ENCODE assay signal across 8 cellular contexts in genomic region chr9:34620061-34620994, GRCh38. TPM values are rescaled to one million over a fixed set of nuclear protein-coding genes. Genes with fewer than 3 reads are reported as not detected.
DNase-seq lines count a peak whose midpoint lies in the region; ATAC-seq and TF ChIP-seq lines count a peak whose summit lies in the region.

Gene DCTN3 (minus strand): TSS chr9:34620495. CDS start chr9:34620464, 31 bp downstream.

- no peaks in the 10 kb centered on the region for H3K9me3 ChIP-seq in IMR-90 (ENCODE audit: control insufficient read depth, insufficient read depth, low read length)
- H3K9me3 ChIP-seq in PC-3 (ENCODE audit: low read length) = no peaks in the 10 kb centered on the region
- no peaks in the 10 kb centered on the region for H3K9me3 ChIP-seq in esophagus (ENCODE audit: control insufficient read depth in 2 of 2, insufficient read depth in 1 of 2, low read depth in 1 of 2, low read length in 1 of 2)
- no peaks in the 10 kb centered on the region for H3K9me3 ChIP-seq in muscle layer of colon (ENCODE audit: low read length)

- peak within 1 kb of the TSS; percentile 10 for H3K23ac ChIP-seq in IMR-90 (ENCODE audit: low read depth, low read length)

- H3K79me2 ChIP-seq in PC-3 (ENCODE audit: low read length) = peaks cover 6% of the 10 kb centered on the region

- no peak within 1 kb of the TSS for H2BK20ac ChIP-seq in IMR-90 (ENCODE audit: low read depth, low read length)

- no peak within 1 kb of the TSS for H3K18ac ChIP-seq in IMR-90 (ENCODE audit: low read depth, low read length)

- peak within 1 kb of the TSS; percentile 88 for H2AK9ac ChIP-seq in IMR-90 (replicated peaks; ENCODE audit: low read depth, low read length, poor library complexity)

- peak within 1 kb of the TSS; percentile 84 for H3K14ac ChIP-seq in IMR-90 (replicated peaks; ENCODE audit: low read depth, low read length)

- peaks cover 8 to 14% of the 10 kb centered on the region in 2 experiments for H3K79me1 ChIP-seq in IMR-90 (ENCODE audit: low read depth in 1 of 2, low read length in 2 of 2)

- H4K8ac ChIP-seq in IMR-90 (ENCODE audit: low read depth in 2 of 2, low read length in 2 of 2) = peak within 1 kb of the TSS; percentile 80 to 96

- H3K9me1 ChIP-seq in IMR-90 (ENCODE audit: insufficient read depth, low read length) = peaks cover 12% of the 10 kb centered on the region

- H3K27me3 ChIP-seq in IMR-90 (ENCODE audit: control insufficient read depth, insufficient read depth, low read length) (peaks cover 27% of the 10 kb centered on the region), PC-3 (ENCODE audit: low read length) (no peaks in the 10 kb centered on the region), esophagus (ENCODE audit: control insufficient read depth in 1 of 2, insufficient read depth in 2 of 2, low read length in 2 of 2) (peaks cover 0 to 4% of the 10 kb centered on the region in 2 donors), muscle layer of colon (ENCODE audit: control insufficient read depth in 1 of 2, insufficient read depth in 2 of 2, low read length in 2 of 2) (peaks cover 25 to 42% of the 10 kb centered on the region in 2 donors)

- no TSS peak for BruUV-seq in IMR-90 (replicated peaks; lab: Mats Ljungman, UMichigan)
- BruUV-seq in PC-3 (replicated peaks; lab: Mats Ljungman, UMichigan) = TSS peak; percentile 71

- H3K9me2 ChIP-seq in PC-3 (replicated peaks; ENCODE audit: low read length) = no peaks in the 10 kb centered on the region

- H3K4ac ChIP-seq in IMR-90 (ENCODE audit: low read depth, low read length) = peak within 1 kb of the TSS; percentile 61

- H2BK15ac ChIP-seq in IMR-90 (ENCODE audit: low read depth, low read length) = no peak within 1 kb of the TSS

- peak within 1 kb of the TSS; percentile 94 for H2AFZ ChIP-seq in IMR-90 (replicated peaks; ENCODE audit: low read length, poor library complexity)
- H2AFZ ChIP-seq in PC-3 (ENCODE audit: low read length) = peak within 1 kb of the TSS; percentile 83

- H3K4me2 ChIP-seq in IMR-90 (ENCODE audit: low read depth, low read length) (peak within 1 kb of the TSS; percentile 99), PC-3 (ENCODE audit: low read length) (peak within 1 kb of the TSS; percentile 99)

- peak within 1 kb of the TSS; percentile 12; the same call in 1 of the 2 replicates for H3K56ac ChIP-seq in IMR-90 (ENCODE audit: extremely low read depth, insufficient read depth, low read length)

- no peak for TF ChIP-seq RAD21 in IMR-90 (IDR thresholded peaks at IDR 0.05; ENCODE audit: low read length)

- peak within 1 kb of the TSS; percentile 64; the same call in 1 of the 2 replicates for H4K91ac ChIP-seq in IMR-90 (ENCODE audit: insufficient read depth, low read depth, low read length)

- H4K5ac ChIP-seq in IMR-90 (ENCODE audit: low read depth, low read length) = peak within 1 kb of the TSS; percentile 99

- peaks cover 17% of the 10 kb centered on the region for H3K36me3 ChIP-seq in IMR-90 (ENCODE audit: control insufficient read depth, insufficient read depth, low read length)
- no peaks in the 10 kb centered on the region for H3K36me3 ChIP-seq in PC-3 (ENCODE audit: low read depth, low read length)
- H3K36me3 ChIP-seq in esophagus (ENCODE audit: control insufficient read depth in 2 of 2, insufficient read depth in 2 of 2, low read length in 1 of 2) = peaks cover 10 to 23% of the 10 kb centered on the region in 2 donors
- H3K36me3 ChIP-seq in muscle layer of colon (ENCODE audit: insufficient read depth, low read length) = peaks cover 32% of the 10 kb centered on the region

- H4K20me1 ChIP-seq in IMR-90 (ENCODE audit: insufficient read depth, low read length) (no peaks in the 10 kb centered on the region), PC-3 (ENCODE audit: low read length) (no peaks in the 10 kb centered on the region)

- TF ChIP-seq CTCF in IMR-90 (conservative IDR thresholded peaks at IDR 0.05; ENCODE audit: low read depth, low read length) = no peak
- TF ChIP-seq CTCF in PC-3 (conservative IDR thresholded peaks at IDR 0.05; ENCODE audit: low read depth, low read length) = no peak

- POLR2A ChIA-PET in IMR-90 (lab: Charles Lee; ENCODE audit: unreplicated experiment) (no interaction called here), PC-3 (lab: Charles Lee; ENCODE audit: unreplicated experiment) (interaction anchor here (0.6 kb wide), 1 partner anchor 51 kb away, joined by 3 read pairs; no protein-coding TSS in a partner anchor)

- in situ Hi-C loops in IMR-90 (cut with MboI; ENCODE audit: low sequenced_read_pairs) = no loop called here

- WGBS in IMR-90 (ENCODE audit: extremely low coverage in 2 of 2, insufficient read length in 1 of 2), 2 experiments = 7% methylated on average over 22 of the region's 43 CpGs; no CpG with 5 or more reads in 1 of the 2 experiments
- WGBS in esophagus, 2 donors = 5% methylated on average over 43 of the region's 43 CpGs

- DNase-seq in DMS 273 treated with DMSO at 0.1 percent for 48 hours (lab: John Stamatoyannopoulos, UW) = peak; percentile 89
- peak; percentile 94 for DNase-seq in IMR-90
- peak; percentile 89 for DNase-seq in PC-3
- peak; percentile 84 for DNase-seq in activated T-cell treated with anti-CD3 and anti-CD28 coated beads for 48 hours (ENCODE audit: low read depth)
- peak; percentile 74 for DNase-seq in stimulated activated CD8-positive, alpha-beta memory T cell treated with anti-CD3 and anti-CD28 coated beads, Interleukin-7, amount 100 ng/mL, for 24 hours (ENCODE audit: low read depth)

- H2AK5ac ChIP-seq in IMR-90 (ENCODE audit: low read depth, low read length) = 0 out of 2 replicates have a peak within 1 kb of the TSS, but pooled peaks have one; percentile 12

- intact Hi-C loops in IMR-90 (cut with micrococcal nuclease) = no loop called here
- intact Hi-C loops in PC-3 (cut with micrococcal nuclease) = loop anchor here (1.0 kb wide), 1 partner anchor 8 kb away; the partner anchor contains the start of gene RPP25L

- H3K27ac ChIP-seq in IMR-90 (ENCODE audit: insufficient read depth, low read length) (peak within 1 kb of the TSS; percentile 20; the same call in 1 of the 2 replicates), PC-3 (ENCODE audit: low read length) (no peak within 1 kb of the TSS), esophagus (ENCODE audit: low read depth in 2 of 2, low read length in 1 of 2) (peak within 1 kb of the TSS; percentile 44 to 74), muscle layer of colon (ENCODE audit: low read depth, low read length) (peak within 1 kb of the TSS; percentile 36)

- H3K4me1 ChIP-seq in IMR-90 (ENCODE audit: control insufficient read depth, insufficient read depth, low read length) (peaks cover 5% of the 10 kb centered on the region; the same call in 1 of the 2 replicates), PC-3 (ENCODE audit: insufficient read depth, low read length) (peaks cover 8% of the 10 kb centered on the region; the same call in 1 of the 2 replicates), esophagus (ENCODE audit: control insufficient read depth in 2 of 2, insufficient read depth in 2 of 2, low read length in 1 of 2) (peaks cover 7 to 11% of the 10 kb centered on the region in 2 donors), muscle layer of colon (ENCODE audit: insufficient read depth, low read length) (peaks cover 18% of the 10 kb centered on the region)

- peak within 1 kb of the TSS; percentile 67 for H3K4me3 ChIP-seq in IMR-90 (ENCODE audit: insufficient read depth, low read depth, low read length)
- peak within 1 kb of the TSS; percentile 90 for H3K4me3 ChIP-seq in PC-3 (ENCODE audit: low read length)
- peak within 1 kb of the TSS; percentile 82 to 98 for H3K4me3 ChIP-seq in esophagus (ENCODE audit: low read depth in 1 of 2, low read length in 2 of 2)
- H3K4me3 ChIP-seq in muscle layer of colon (ENCODE audit: low read depth in 1 of 2, low read length in 2 of 2) = peak within 1 kb of the TSS; percentile 67 to 74

- no peak within 1 kb of the TSS for H2BK5ac ChIP-seq in IMR-90 (ENCODE audit: low read depth, low read length, poor library complexity, severe bottlenecking)

- H3K9ac ChIP-seq in IMR-90 (ENCODE audit: low read depth, low read length) (peak within 1 kb of the TSS; percentile 69), PC-3 (ENCODE audit: low read length) (peak within 1 kb of the TSS; percentile 85), muscle layer of colon (ENCODE audit: low read length) (peak within 1 kb of the TSS; percentile 8)

- no peaks in the 10 kb centered on the region for H3F3A ChIP-seq in PC-3 (ENCODE audit: low read length, unreplicated experiment)

- dilution Hi-C loops in IMR-90 (cut with HindIII; ENCODE audit: low sequenced_read_pairs, unreplicated experiment) = no loop called here

- peak; percentile 93 for ATAC-seq in GM21528 (IDR thresholded peaks at IDR 0.05; ENCODE audit: low FRiP score, unreplicated experiment)
- peak; percentile 99 for ATAC-seq in IMR-90 (ENCODE audit: low read depth)
- peak; percentile 99 for ATAC-seq in PC-3

- CTCF ChIA-PET in IMR-90 (lab: Yijun Ruan, JAX) = interaction anchor here (0.6 to 1.8 kb wide), 3 partner anchors 14 to 272 kb away, joined by 5 to 16 read pairs (median 5); no protein-coding TSS in a partner anchor
- CTCF ChIA-PET in PC-3 (lab: Charles Lee) = interaction anchor here (1.1 kb wide), 1 partner anchor 16 kb away, joined by 3 read pairs; no protein-coding TSS in a partner anchor

- peak; percentile 61; the same call in 1 of the 2 replicates for TF ChIP-seq POLR2A in IMR-90 (IDR thresholded peaks at IDR 0.05; ENCODE audit: low read depth, low read length)

- H2BK120ac ChIP-seq in IMR-90 (ENCODE audit: low read depth, low read length) = no peak within 1 kb of the TSS

TF ChIP-seq in IMR-90, 13 proteins besides CTCF, POLR2A, EP300 and RAD21:
- TF ChIP-seq MXI1 (IDR thresholded peaks at IDR 0.05; ENCODE audit: borderline replicate concordance, low read depth, low read length) (peak; percentile 58; the same call in 1 of the 2 replicates), BHLHE40 (IDR thresholded peaks at IDR 0.05; ENCODE audit: low read depth, low read length) (no peak), MAZ (IDR thresholded peaks at IDR 0.05; ENCODE audit: borderline replicate concordance, low read depth, low read length) (peak; percentile 48; the same call in 1 of the 2 replicates)

RNA-seq across cellular contexts. Expression of gene DCTN3, which starts in this region (rescaled TPM):
- total RNA-seq in IMR-90 (2012; rRNA removed) (104 and 122 TPM in 2 replicates), PC-3 (2014; rRNA removed) (102 and 105 TPM in 2 replicates)
- polyA plus RNA-seq in IMR-90 (2012; rRNA removed) (183 and 186 TPM in 2 replicates), esophagus (100 to 1,000 TPM in 1 of 2 donors, 10 to 100 TPM in 1; 44.4 to 112 TPM)
- 177 and 196 TPM in 2 replicates for polyA plus RNA-seq in IMR-90 (2012; cell fraction: cytosol; rRNA removed)
- 103 and 138 TPM in 2 replicates for polyA plus RNA-seq in IMR-90 (2012; cell fraction: nucleus; rRNA removed; ENCODE audit: low replicate concordance)

Comparison
In these comparisons a context has a peak if more than half of its experiments do, and no peak if none do; other contexts are left out.
1. H3K9ac ChIP-seq: peak in every context shown above with its lines; median percentile 85 in PC-3; 69 in IMR-90; 8 in muscle layer of colon.